ENCODE assay signal across 17 cellular contexts in the genomic region with DNA sequence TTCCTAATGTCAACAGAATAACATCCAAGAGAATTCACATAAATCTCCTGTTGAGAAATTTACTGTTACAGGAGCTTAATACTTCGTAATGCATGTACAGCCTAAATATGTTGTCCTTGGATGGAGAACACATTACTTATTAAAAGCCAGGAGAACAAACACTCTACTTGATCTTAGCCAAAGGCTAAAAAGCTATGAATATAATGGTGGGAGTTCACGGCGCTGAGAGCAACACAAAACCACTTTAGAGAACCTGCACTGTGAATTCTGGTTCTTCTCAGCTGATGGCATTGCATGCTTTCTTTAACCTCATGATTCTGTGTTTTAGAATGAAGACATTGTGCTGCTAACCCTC.
DNase-seq lines count a peak whose midpoint lies in the region; ATAC-seq and TF ChIP-seq lines count a peak whose summit lies in the region.
"Had no signal": no experiment of that assay in that cellular context is flagged by ENCODE, and none has a peak within 500 bp of the region (broad histone marks: within the 10 kb centered on the region; RNA-seq: fewer than 3 reads in every experiment).

No MANE protein-coding gene starts in this region.

- no peak overlapping the region for H3K4me3 Mint-ChIP-seq in activated naive CD8-positive, alpha-beta T cell treated with anti-CD3 and anti-CD28 coated beads for 36 hours
- H3K4me3 Mint-ChIP-seq in activated naive CD8-positive, alpha-beta T cell treated with anti-CD3 and anti-CD28 coated beads, Interleukin-2, amount 50 U/mL, for 24 hours = no peak overlapping the region
- H3K4me3 Mint-ChIP-seq in T-helper 17 cell = peak overlapping the region; percentile 94
- no peak overlapping the region for H3K4me3 Mint-ChIP-seq in mesothelial cell of epicardium
- H3K4me3 Mint-ChIP-seq: dendritic cell treated with granulocyte-macrophage colony-stimulating factor and Interleukin-4, amounts not matched to agents 40 ng/mL and 50 ng/mL, for 4 days had no signal

- H3K4me1 ChIP-seq in stomach smooth muscle (ENCODE audit: control insufficient read depth, insufficient read depth, low read length) (peaks cover 3% of the 10 kb centered on the region), right lobe of liver (no peaks in the 10 kb centered on the region)
- H3K4me1 ChIP-seq: parathyroid adenoma had no signal

- no peaks in the 10 kb centered on the region for H3K36me3 ChIP-seq in stomach smooth muscle (ENCODE audit: control insufficient read depth in 2 of 2, insufficient read depth in 2 of 2, low read length in 2 of 2)
- no peaks in the 10 kb centered on the region for H3K36me3 ChIP-seq in right lobe of liver
- H3K36me3 ChIP-seq: brain microvascular endothelial cell had no signal

- DNase-seq in activated naive CD8-positive, alpha-beta T cell treated with anti-CD3 and anti-CD28 coated beads for 36 hours = no peak
- DNase-seq in activated naive CD8-positive, alpha-beta T cell treated with anti-CD3 and anti-CD28 coated beads, Interleukin-2, amount 50 U/mL, for 24 hours = no peak
- no peak for DNase-seq in T-helper 17 cell
- DNase-seq in mesothelial cell of epicardium (ENCODE audit: low spot score in 2 of 2, unreplicated experiment in 2 of 2) = no peak
- DNase-seq in right lobe of liver = no peak
- DNase-seq in mucosa of gallbladder (ENCODE audit: low spot score) = no peak
- no peak for DNase-seq in activated CD4-positive, CD25-positive, alpha-beta regulatory T cell treated with anti-CD3 and anti-CD28 coated beads, Interleukin-2, amount 50 U/mL, for 72 hours
- DNase-seq: brain microvascular endothelial cell; GF-D8; NCI-H1105; NCI-H774; stimulated activated CD4-positive, alpha-beta T cell treated with anti-CD3 and anti-CD28 coated beads, Interleukin-15, amount 100 ng/mL, for 24 hours had no signal

- peak overlapping the region; percentile 68 for H3K27ac Mint-ChIP-seq in activated naive CD8-positive, alpha-beta T cell treated with anti-CD3 and anti-CD28 coated beads for 36 hours
- no peak overlapping the region for H3K27ac Mint-ChIP-seq in activated naive CD8-positive, alpha-beta T cell treated with anti-CD3 and anti-CD28 coated beads, Interleukin-2, amount 50 U/mL, for 24 hours
- peak overlapping the region; percentile 92 for H3K27ac Mint-ChIP-seq in T-helper 17 cell
- H3K27ac Mint-ChIP-seq in mesothelial cell of epicardium = peak overlapping the region; percentile 37
- H3K27ac Mint-ChIP-seq: dendritic cell treated with granulocyte-macrophage colony-stimulating factor and Interleukin-4, amounts not matched to agents 40 ng/mL and 50 ng/mL, for 4 days had no signal

- TF ChIP-seq CTCF in mesothelial cell of epicardium (IDR thresholded peaks at IDR 0.05; ENCODE audit: unreplicated experiment) (no peak), right lobe of liver (IDR thresholded peaks at IDR 0.05) (no peak)

- H3K27me3 ChIP-seq in stomach smooth muscle (ENCODE audit: control insufficient read depth in 1 of 2, insufficient read depth in 2 of 2, low read length in 2 of 2) (no peaks in the 10 kb centered on the region), right lobe of liver (no peaks in the 10 kb centered on the region)
- H3K27me3 ChIP-seq: brain microvascular endothelial cell had no signal

- peaks cover 8% of the 10 kb centered on the region for H3K4me1 Mint-ChIP-seq in activated naive CD8-positive, alpha-beta T cell treated with anti-CD3 and anti-CD28 coated beads for 36 hours
- peaks cover 20% of the 10 kb centered on the region for H3K4me1 Mint-ChIP-seq in activated naive CD8-positive, alpha-beta T cell treated with anti-CD3 and anti-CD28 coated beads, Interleukin-2, amount 50 U/mL, for 24 hours
- H3K4me1 Mint-ChIP-seq in T-helper 17 cell = peaks cover 16% of the 10 kb centered on the region
- peaks cover 76% of the 10 kb centered on the region for H3K4me1 Mint-ChIP-seq in mesothelial cell of epicardium

- H3K4me3 ChIP-seq in stomach smooth muscle (ENCODE audit: low read length in 2 of 2) = peak overlapping the region in 1 of 2 donors; percentile 2
- no peak overlapping the region for H3K4me3 ChIP-seq in right lobe of liver

- H3K9me3 ChIP-seq in T-helper 17 cell (ENCODE audit: control insufficient read depth, low read length, poor library complexity, severe bottlenecking) = no peaks in the 10 kb centered on the region
- H3K9me3 ChIP-seq in stomach smooth muscle (ENCODE audit: control insufficient read depth in 2 of 2, low read length in 2 of 2) = no peaks in the 10 kb centered on the region
- H3K9me3 ChIP-seq in right lobe of liver = no peaks in the 10 kb centered on the region

- WGBS in right lobe of liver (ENCODE audit: insufficient coverage, low coverage, low lambda C conversion rate, missing lambda C conversion rate) = 74% methylated on average over 3 of the region's 3 CpGs

- H3K27ac ChIP-seq in stomach smooth muscle (ENCODE audit: low read length) = peak overlapping the region; percentile 77
- H3K27ac ChIP-seq in right lobe of liver = peak overlapping the region in 1 of 3 donors; percentile 24
- H3K27ac ChIP-seq: HL-60, parathyroid adenoma had no signal

- TF ChIP-seq POLR2A in right lobe of liver (IDR thresholded peaks at IDR 0.05) = no peak

- intact Hi-C loops in right lobe of liver (cut with DNase I) = no loop called here

- H3K36me3 Mint-ChIP-seq in activated naive CD8-positive, alpha-beta T cell treated with anti-CD3 and anti-CD28 coated beads for 36 hours = no peaks in the 10 kb centered on the region
- H3K36me3 Mint-ChIP-seq in activated naive CD8-positive, alpha-beta T cell treated with anti-CD3 and anti-CD28 coated beads, Interleukin-2, amount 50 U/mL, for 24 hours (ENCODE audit: low read depth) = no peaks in the 10 kb centered on the region
- H3K36me3 Mint-ChIP-seq in T-helper 17 cell (ENCODE audit: low read depth) (no peaks in the 10 kb centered on the region), mesothelial cell of epicardium (no peaks in the 10 kb centered on the region)

- H3K27me3 Mint-ChIP-seq in activated naive CD8-positive, alpha-beta T cell treated with anti-CD3 and anti-CD28 coated beads for 36 hours = peaks cover 28% of the 10 kb centered on the region
- peaks cover 7% of the 10 kb centered on the region for H3K27me3 Mint-ChIP-seq in activated naive CD8-positive, alpha-beta T cell treated with anti-CD3 and anti-CD28 coated beads, Interleukin-2, amount 50 U/mL, for 24 hours
- H3K27me3 Mint-ChIP-seq in T-helper 17 cell (peaks cover 63% of the 10 kb centered on the region), mesothelial cell of epicardium (ENCODE audit: low read depth) (no peaks in the 10 kb centered on the region)
- H3K27me3 Mint-ChIP-seq: dendritic cell treated with granulocyte-macrophage colony-stimulating factor and Interleukin-4, amounts not matched to agents 40 ng/mL and 50 ng/mL, for 4 days had no signal

- ATAC-seq in activated naive CD8-positive, alpha-beta T cell treated with anti-CD3 and anti-CD28 coated beads, Interleukin-2, amount 50 U/mL, for 24 hours = no peak
- ATAC-seq in T-helper 17 cell (no peak), right lobe of liver (no peak)
- ATAC-seq: esophagus mucosa had no signal

- peak overlapping the region; percentile 38 to 62 for H3K9ac ChIP-seq in stomach smooth muscle (ENCODE audit: low read length in 2 of 2)
- H3K9ac ChIP-seq: parathyroid adenoma had no signal

- no peaks in the 10 kb centered on the region for H3K9me3 Mint-ChIP-seq in activated naive CD8-positive, alpha-beta T cell treated with anti-CD3 and anti-CD28 coated beads for 36 hours
- no peaks in the 10 kb centered on the region for H3K9me3 Mint-ChIP-seq in activated naive CD8-positive, alpha-beta T cell treated with anti-CD3 and anti-CD28 coated beads, Interleukin-2, amount 50 U/mL, for 24 hours
- H3K9me3 Mint-ChIP-seq in mesothelial cell of epicardium = no peaks in the 10 kb centered on the region
- H3K9me3 Mint-ChIP-seq: dendritic cell treated with granulocyte-macrophage colony-stimulating factor and Interleukin-4, amounts not matched to agents 40 ng/mL and 50 ng/mL, for 4 days had no signal
